22 cellular contexts compared by ENCODE assay signal in genomic region chr12:89528434-89528833, GRCh38. TPM values are rescaled to one million over a fixed set of nuclear protein-coding genes. Genes with fewer than 3 reads are reported as not detected.
DNase-seq lines count a peak whose midpoint lies in the region; ATAC-seq and TF ChIP-seq lines count a peak whose summit lies in the region.
"Had no signal": no experiment of that assay in that cellular context is flagged by ENCODE, and none has a peak within 500 bp of the region (broad histone marks: within the 10 kb centered on the region; RNA-seq: fewer than 3 reads in every experiment).

No MANE protein-coding gene starts in this region.

- DNase-seq in NOMO-1 treated with DMSO at 0.1 percent for 48 hours (lab: John Stamatoyannopoulos, UW; ENCODE audit: unreplicated experiment) (peak; percentile 15), NOMO-1 (lab: John Stamatoyannopoulos, UW; ENCODE audit: unreplicated experiment in 2 of 2) (no peak), left ventricle myocardium inferior (no peak), NCI-H82 treated with DMSO at 0.1 percent for 48 hours (lab: John Stamatoyannopoulos, UW; ENCODE audit: unreplicated experiment) (no peak)
- no peak for DNase-seq in CD8-positive, alpha-beta T cell
- DNase-seq in central memory CD8-positive, alpha-beta T cell (ENCODE audit: low spot score in 2 of 2): no peak
- DNase-seq in stimulated activated CD4-positive, alpha-beta T cell treated with anti-CD3 and anti-CD28 coated beads, Interleukin-2, amount 100 ng/mL, for 24 hours: no peak
- DNase-seq: 8988T, AML-193, anterior cingulate cortex, caudate nucleus, dorsolateral prefrontal cortex, GOT3, left colon, mesenchymal stem cell, NCI-H2171, NCI-H526, right lobe of liver, upper lobe of right lung had no signal

- H3K9me3 ChIP-seq in CD8-positive, alpha-beta T cell (ENCODE audit: low read length): no peaks in the 10 kb centered on the region
- H3K9me3 ChIP-seq in OCI-LY1 (ENCODE audit: low read length): no peaks in the 10 kb centered on the region
- H3K9me3 ChIP-seq in left ventricle myocardium inferior (replicated peaks): no peaks in the 10 kb centered on the region
- H3K9me3 ChIP-seq: right lobe of liver, upper lobe of right lung had no signal

- TF ChIP-seq CTCF in CD8-positive, alpha-beta T cell (IDR thresholded peaks at IDR 0.05): no peak
- TF ChIP-seq CTCF in OCI-LY1 (IDR thresholded peaks at IDR 0.05; ENCODE audit: low read length) (no peak), left ventricle myocardium inferior (IDR thresholded peaks at IDR 0.05; ENCODE audit: borderline replicate concordance) (no peak)

- peaks cover 10% of the 10 kb centered on the region for H3F3A ChIP-seq in OCI-LY1 (ENCODE audit: insufficient read depth, low read length)

- intact Hi-C loops in CD8-positive, alpha-beta T cell (cut with DNase I, micrococcal nuclease): loop anchor here (2.0 to 10.0 kb wide), 7 partner anchors 176 to 1491 kb away; partner anchors contain the start of genes CEP290 (in 1 of the 2), DUSP6 (in 1 of the 2) and TMTC3 (in 1 of the 2)
- intact Hi-C loops in left ventricle myocardium inferior (cut with micrococcal nuclease): loop anchor here (5.0 kb wide), 2 partner anchors 56 to 511 kb away; no protein-coding TSS in a partner anchor

- H3K4me1 ChIP-seq in CD8-positive, alpha-beta T cell (ENCODE audit: insufficient read depth, low read length): peaks cover 7% of the 10 kb centered on the region
- H3K4me1 ChIP-seq in OCI-LY1 (ENCODE audit: insufficient read depth, low read length, severe bottlenecking) (peaks cover 25% of the 10 kb centered on the region), left ventricle myocardium inferior (peaks cover 45% of the 10 kb centered on the region)

- POLR2A ChIA-PET in CD8-positive, alpha-beta T cell (lab: Charles Lee): no interaction called here

- H3K27ac Mint-ChIP-seq in CD8-positive, alpha-beta T cell: peak overlapping the region; percentile 15
- H3K27ac Mint-ChIP-seq in central memory CD8-positive, alpha-beta T cell (ENCODE audit: low read depth): peak overlapping the region; percentile 9

- no peaks in the 10 kb centered on the region for H4K20me1 ChIP-seq in OCI-LY1 (ENCODE audit: insufficient read depth, low read length)

- no peak overlapping the region for H3K27ac ChIP-seq in CD8-positive, alpha-beta T cell (ENCODE audit: low read depth, low read length)
- no peak overlapping the region for H3K27ac ChIP-seq in OCI-LY1 (ENCODE audit: low read depth, low read length, poor library complexity, severe bottlenecking)
- no peak overlapping the region for H3K27ac ChIP-seq in left ventricle myocardium inferior (replicated peaks)
- H3K27ac ChIP-seq: dorsolateral prefrontal cortex, parathyroid adenoma, right lobe of liver, upper lobe of right lung had no signal

- H3K9ac ChIP-seq in OCI-LY1 (ENCODE audit: low read length): no peak overlapping the region
- H3K9ac ChIP-seq: parathyroid adenoma had no signal

- H3K4me1 Mint-ChIP-seq in CD8-positive, alpha-beta T cell (ENCODE audit: low read depth): peaks cover 33% of the 10 kb centered on the region
- peaks cover 29% of the 10 kb centered on the region for H3K4me1 Mint-ChIP-seq in central memory CD8-positive, alpha-beta T cell

- H3K36me3 ChIP-seq in CD8-positive, alpha-beta T cell (ENCODE audit: insufficient read depth, low read length): no peaks in the 10 kb centered on the region
- no peaks in the 10 kb centered on the region for H3K36me3 ChIP-seq in OCI-LY1 (ENCODE audit: insufficient read depth, low read length)
- H3K36me3 ChIP-seq in left ventricle myocardium inferior: no peaks in the 10 kb centered on the region
- H3K36me3 ChIP-seq: right lobe of liver, upper lobe of right lung had no signal

- no peaks in the 10 kb centered on the region for H3K27me3 ChIP-seq in CD8-positive, alpha-beta T cell (ENCODE audit: insufficient read depth, low read length)
- H3K27me3 ChIP-seq in OCI-LY1 (ENCODE audit: insufficient read depth, low read length) (no peaks in the 10 kb centered on the region), left ventricle myocardium inferior (ENCODE audit: low read depth) (no peaks in the 10 kb centered on the region)
- H3K27me3 ChIP-seq: dorsolateral prefrontal cortex, right lobe of liver, upper lobe of right lung had no signal

- H3K79me2 ChIP-seq in OCI-LY1 (ENCODE audit: insufficient read depth, low read length): no peaks in the 10 kb centered on the region

- H3K4me3 ChIP-seq in CD8-positive, alpha-beta T cell (ENCODE audit: low read depth, low read length): no peak overlapping the region
- H3K4me3 ChIP-seq in OCI-LY1 (ENCODE audit: low read depth, low read length, poor library complexity, severe bottlenecking): no peak overlapping the region
- H3K4me3 ChIP-seq in left ventricle myocardium inferior: no peak overlapping the region
- H3K4me3 ChIP-seq: dorsolateral prefrontal cortex, right lobe of liver, upper lobe of right lung had no signal

- no peaks in the 10 kb centered on the region for H3K27me3 Mint-ChIP-seq in CD8-positive, alpha-beta T cell (ENCODE audit: low read depth)
- H3K27me3 Mint-ChIP-seq in central memory CD8-positive, alpha-beta T cell: no peaks in the 10 kb centered on the region

- no peak for ATAC-seq in CD8-positive, alpha-beta T cell
- no peak for ATAC-seq in central memory CD8-positive, alpha-beta T cell (replicated peaks; ENCODE audit: extremely low read depth, poor library complexity, severe bottlenecking)
- ATAC-seq: left colon, right lobe of liver, Right ventricle myocardium inferior, upper lobe of right lung had no signal

- no peaks in the 10 kb centered on the region for H3K9me2 ChIP-seq in OCI-LY1 (ENCODE audit: low read depth, low read length)

- H3K4me2 ChIP-seq in OCI-LY1 (ENCODE audit: low read length): peak overlapping the region; percentile 43

- H2AFZ ChIP-seq in OCI-LY1 (ENCODE audit: low read length): no peak overlapping the region
- H2AFZ ChIP-seq: parathyroid adenoma had no signal

- no peaks in the 10 kb centered on the region for H3K9me3 Mint-ChIP-seq in CD8-positive, alpha-beta T cell
- no peaks in the 10 kb centered on the region for H3K9me3 Mint-ChIP-seq in central memory CD8-positive, alpha-beta T cell

- peaks cover 12% of the 10 kb centered on the region for H3K36me3 Mint-ChIP-seq in CD8-positive, alpha-beta T cell
- H3K36me3 Mint-ChIP-seq in central memory CD8-positive, alpha-beta T cell (ENCODE audit: insufficient read depth): peaks cover 17% of the 10 kb centered on the region

- CTCF ChIA-PET in CD8-positive, alpha-beta T cell (lab: Charles Lee): interaction anchor here (1.5 to 8.4 kb wide), 5 partner anchors 11 to 509 kb away, joined by 3 to 109 read pairs (median 32); no protein-coding TSS in a partner anchor

- H3K4me3 Mint-ChIP-seq in CD8-positive, alpha-beta T cell: no peak overlapping the region
- H3K4me3 Mint-ChIP-seq in central memory CD8-positive, alpha-beta T cell: no peak overlapping the region

RNA-seq across cellular contexts. Expression of gene POC1B, which starts 2.6 kb away (rescaled TPM):
- 10 to 100 TPM in 1 of 2 experiments, 1 to 10 TPM in 1; 9.3 to 14.2 TPM for total RNA-seq in CD8-positive, alpha-beta T cell
- 8.6 TPM for total RNA-seq in left ventricle myocardium inferior

RNA-seq across cellular contexts. Expression of gene GALNT4, which starts 3.8 kb away (rescaled TPM):
- total RNA-seq in CD8-positive, alpha-beta T cell: 1 to 10 TPM; 4.6 to 5.3 TPM
- 2.1 TPM for total RNA-seq in left ventricle myocardium inferior
